ENCODE assay signal across 31 cellular contexts in genomic region chr3:57622362-57622761, GRCh38.
"Had no signal": no experiment of that assay in that cellular context is flagged by ENCODE, and none has a peak within 500 bp of the region (broad histone marks: within the 10 kb centered on the region; RNA-seq: fewer than 3 reads in every experiment).

No MANE protein-coding gene starts in this region.

- ATAC-seq: activated CD8-positive, alpha-beta T cell treated with anti-CD3 and anti-CD28 coated beads for 36 hours; activated naive CD4-positive, alpha-beta T cell treated with anti-CD3 and anti-CD28 coated beads, Interleukin-2, amount 50 U/mL, for 72 hours; activated T-helper 17 cell treated with anti-CD3 and anti-CD28 coated beads, Interleukin-2, amount 50 U/mL, for 72 hours; body of pancreas; Panc1; SK-N-SH treated with all-trans-retinoic acid at 6 μM for 48 hours had no signal

- H3K4me1 Mint-ChIP-seq: activated T-helper 17 cell treated with anti-CD3 and anti-CD28 coated beads, Interleukin-2, amount 50 U/mL, for 72 hours had no signal

- H3K27me3 ChIP-seq: adrenal gland, body of pancreas, breast epithelium, MG63 had no signal

- H3K27ac Mint-ChIP-seq: activated CD8-positive, alpha-beta T cell treated with anti-CD3 and anti-CD28 coated beads for 36 hours; activated T-helper 17 cell treated with anti-CD3 and anti-CD28 coated beads, Interleukin-2, amount 50 U/mL, for 72 hours had no signal

- H3K27me3 Mint-ChIP-seq: activated CD8-positive, alpha-beta T cell treated with anti-CD3 and anti-CD28 coated beads for 36 hours; activated T-helper 17 cell treated with anti-CD3 and anti-CD28 coated beads, Interleukin-2, amount 50 U/mL, for 72 hours had no signal

- H3K9me3 ChIP-seq: adrenal gland, body of pancreas, breast epithelium, MG63 had no signal

- H3K4me3 Mint-ChIP-seq: activated CD8-positive, alpha-beta T cell treated with anti-CD3 and anti-CD28 coated beads for 36 hours; activated T-helper 17 cell treated with anti-CD3 and anti-CD28 coated beads, Interleukin-2, amount 50 U/mL, for 72 hours had no signal

- DNase-seq: activated CD4-positive, alpha-beta T cell treated with anti-CD3 and anti-CD28 coated beads for 1 hour; activated CD4-positive, alpha-beta T cell treated with anti-CD3 and anti-CD28 coated beads for 48 hours; activated CD4-positive, CD25-positive, alpha-beta regulatory T cell; activated CD8-positive, alpha-beta T cell treated with anti-CD3 and anti-CD28 coated beads for 36 hours; activated effector memory CD4-positive, alpha-beta T cell treated with anti-CD3 and anti-CD28 coated beads, Interleukin-2, amount 50 U/mL, for 16 hours; activated naive CD4-positive, alpha-beta T cell; activated T-cell treated with anti-CD3 and anti-CD28 coated beads, Interleukin-2, amount 50 U/mL, for 1 hour; adrenal gland; body of pancreas; Kasumi-1; KG1; MG63; NCI-H1048; NCI-H1105 treated with DMSO at 0.1 percent for 48 hours; NCI-H1436; NCI-H1694; NCI-H1930; NCI-H2081 treated with DMSO at 0.1 percent for 48 hours; NCI-H226; NCI-H446 treated with DMSO at 0.1 percent for 48 hours; NCI-H524; SHP77 treated with DMSO at 0.1 percent for 48 hours; T-helper 1 cell; T-helper 2 cell; T1000; WERI-Rb-1 had no signal

- H3K9me3 Mint-ChIP-seq: activated CD8-positive, alpha-beta T cell treated with anti-CD3 and anti-CD28 coated beads for 36 hours; activated naive CD4-positive, alpha-beta T cell treated with anti-CD3 and anti-CD28 coated beads, Interleukin-2, amount 50 U/mL, for 72 hours; activated T-helper 17 cell treated with anti-CD3 and anti-CD28 coated beads, Interleukin-2, amount 50 U/mL, for 72 hours had no signal

- H3K27ac ChIP-seq: adrenal gland, body of pancreas, breast epithelium, WERI-Rb-1 had no signal
